Comparison of ENCODE assay signal across 24 cellular contexts in genomic region chr3:50230106-50230832, GRCh38. TPM values are rescaled to one million over a fixed set of nuclear protein-coding genes. Genes with fewer than 3 reads are reported as not detected.
DNase-seq lines count a peak whose midpoint lies in the region; ATAC-seq and TF ChIP-seq lines count a peak whose summit lies in the region.
"Had no signal": no experiment of that assay in that cellular context is flagged by ENCODE, and none has a peak within 500 bp of the region (broad histone marks: within the 10 kb centered on the region; RNA-seq: fewer than 3 reads in every experiment).

No MANE protein-coding gene starts in this region.

- H2AFZ ChIP-seq in SU-DHL-6 (ENCODE audit: low read depth, low read length, severe bottlenecking), result no peak overlapping the region

- ATAC-seq in activated naive CD8-positive, alpha-beta T cell treated with anti-CD3 and anti-CD28 coated beads, Interleukin-2, amount 10 ng/mL, durations not matched to agents 7 days and 5 days (ENCODE audit: low read depth), result no peak
- ATAC-seq in activated naive CD8-positive, alpha-beta T cell treated with anti-CD3 and anti-CD28 coated beads, Interleukin-2, amount 50 U/mL, for 24 hours, result no peak
- ATAC-seq in lower lobe of right lung, result no peak
- ATAC-seq in upper lobe of left lung (ENCODE audit: low FRiP score in 2 of 2), result no peak
- ATAC-seq: activated T-cell treated with anti-CD3 and anti-CD28 coated beads, Interleukin-2, amount 50 U/mL, for 72 hours; CD8-positive, alpha-beta T cell; gastrocnemius medialis; right cardiac atrium had no signal

- peak overlapping the region; percentile 9 for H3K4me2 ChIP-seq in SU-DHL-6 (ENCODE audit: low read depth, low read length, poor library complexity, severe bottlenecking)
- H3K4me2 ChIP-seq: KMS-11 had no signal

- no peak overlapping the region for H3K4me3 ChIP-seq in SU-DHL-6 (ENCODE audit: insufficient read depth, low read length, poor library complexity, severe bottlenecking)
- peak overlapping the region; percentile 21 for H3K4me3 ChIP-seq in lower lobe of right lung
- no peak overlapping the region for H3K4me3 ChIP-seq in upper lobe of left lung
- H3K4me3 ChIP-seq: cardiac muscle cell, gastrocnemius medialis, tibial nerve had no signal

- H3K27ac Mint-ChIP-seq in activated naive CD8-positive, alpha-beta T cell treated with anti-CD3 and anti-CD28 coated beads, Interleukin-2, amount 10 ng/mL, durations not matched to agents 7 days and 5 days, result peak overlapping the region; percentile 20
- H3K27ac Mint-ChIP-seq in activated naive CD8-positive, alpha-beta T cell treated with anti-CD3 and anti-CD28 coated beads, Interleukin-2, amount 50 U/mL, for 24 hours, result no peak overlapping the region
- H3K27ac Mint-ChIP-seq: activated T-cell treated with anti-CD3 and anti-CD28 coated beads, Interleukin-2, amount 50 U/mL, for 72 hours; CD8-positive, alpha-beta T cell had no signal

- POLR2A ChIA-PET in activated naive CD8-positive, alpha-beta T cell treated with anti-CD3 and anti-CD28 coated beads, Interleukin-2, amount 10 ng/mL, durations not matched to agents 7 days and 5 days (lab: Charles Lee), result interaction anchor here (0.6 to 5.9 kb wide), 3 partner anchors 12 to 103 kb away, joined by 3 to 47 read pairs (median 3); no protein-coding TSS in a partner anchor

- no peak for TF ChIP-seq POLR2A in upper lobe of left lung (IDR thresholded peaks at IDR 0.05)

- H3K27me3 ChIP-seq in SU-DHL-6 (ENCODE audit: low read length) (no peaks in the 10 kb centered on the region), lower lobe of right lung (ENCODE audit: low read depth) (no peaks in the 10 kb centered on the region), upper lobe of left lung (no peaks in the 10 kb centered on the region)
- H3K27me3 ChIP-seq: cardiac muscle cell, gastrocnemius medialis, tibial nerve had no signal

- H3K36me3 Mint-ChIP-seq in activated naive CD8-positive, alpha-beta T cell treated with anti-CD3 and anti-CD28 coated beads, Interleukin-2, amount 10 ng/mL, durations not matched to agents 7 days and 5 days, result no peaks in the 10 kb centered on the region
- H3K36me3 Mint-ChIP-seq in activated naive CD8-positive, alpha-beta T cell treated with anti-CD3 and anti-CD28 coated beads, Interleukin-2, amount 50 U/mL, for 24 hours (ENCODE audit: low read depth), result no peaks in the 10 kb centered on the region

- H3K79me2 ChIP-seq in SU-DHL-6 (ENCODE audit: insufficient read depth, low read length), result no peaks in the 10 kb centered on the region

- no peak overlapping the region for H3K27ac ChIP-seq in SU-DHL-6 (ENCODE audit: low read depth, low read length)
- H3K27ac ChIP-seq in lower lobe of right lung, result peak overlapping the region; percentile 58
- H3K27ac ChIP-seq in upper lobe of left lung, result peak overlapping the region; percentile 27 to 71 (median 52)
- H3K27ac ChIP-seq: cardiac muscle cell, gastrocnemius medialis, KMS-11 had no signal

- intact Hi-C loops in lower lobe of right lung (cut with DNase I), result no loop called here

- H3K27me3 Mint-ChIP-seq in activated naive CD8-positive, alpha-beta T cell treated with anti-CD3 and anti-CD28 coated beads, Interleukin-2, amount 10 ng/mL, durations not matched to agents 7 days and 5 days, result no peaks in the 10 kb centered on the region
- no peaks in the 10 kb centered on the region for H3K27me3 Mint-ChIP-seq in activated naive CD8-positive, alpha-beta T cell treated with anti-CD3 and anti-CD28 coated beads, Interleukin-2, amount 50 U/mL, for 24 hours

- TF ChIP-seq CTCF in SU-DHL-6 (IDR thresholded peaks at IDR 0.05; ENCODE audit: insufficient read depth, low read length, poor library complexity, severe bottlenecking), result no peak
- no peak for TF ChIP-seq CTCF in lower lobe of right lung (IDR thresholded peaks at IDR 0.05)
- no peak for TF ChIP-seq CTCF in upper lobe of left lung (IDR thresholded peaks at IDR 0.05)

- no peaks in the 10 kb centered on the region for H4K20me1 ChIP-seq in SU-DHL-6 (ENCODE audit: low read depth, low read length)

- H3K9me3 Mint-ChIP-seq in activated naive CD8-positive, alpha-beta T cell treated with anti-CD3 and anti-CD28 coated beads, Interleukin-2, amount 10 ng/mL, durations not matched to agents 7 days and 5 days, result no peaks in the 10 kb centered on the region
- H3K9me3 Mint-ChIP-seq in activated naive CD8-positive, alpha-beta T cell treated with anti-CD3 and anti-CD28 coated beads, Interleukin-2, amount 50 U/mL, for 24 hours, result no peaks in the 10 kb centered on the region
- H3K9me3 Mint-ChIP-seq: activated T-cell treated with anti-CD3 and anti-CD28 coated beads, Interleukin-2, amount 50 U/mL, for 72 hours; CD8-positive, alpha-beta T cell had no signal

- peak overlapping the region; percentile 16 for H3K9ac ChIP-seq in SU-DHL-6 (ENCODE audit: low read length)
- H3K9ac ChIP-seq: KMS-11 had no signal

- no peaks in the 10 kb centered on the region for H3K9me3 ChIP-seq in SU-DHL-6 (ENCODE audit: insufficient read depth, low read length)
- no peaks in the 10 kb centered on the region for H3K9me3 ChIP-seq in lower lobe of right lung
- no peaks in the 10 kb centered on the region for H3K9me3 ChIP-seq in upper lobe of left lung
- H3K9me3 ChIP-seq: gastrocnemius medialis, tibial nerve had no signal

- no peak for DNase-seq in activated naive CD8-positive, alpha-beta T cell treated with anti-CD3 and anti-CD28 coated beads, Interleukin-2, amount 10 ng/mL, durations not matched to agents 7 days and 5 days
- DNase-seq in activated naive CD8-positive, alpha-beta T cell treated with anti-CD3 and anti-CD28 coated beads, Interleukin-2, amount 50 U/mL, for 24 hours, result no peak
- peak; percentile 55 for DNase-seq in lower lobe of right lung
- DNase-seq in upper lobe of left lung, result no peak
- no peak for DNase-seq in SHP77 (lab: John Stamatoyannopoulos, UW)
- no peak for DNase-seq in SW 1271 (lab: John Stamatoyannopoulos, UW)
- DNase-seq in GM19240 (ENCODE audit: insufficient read length, low spot score), result no peak
- DNase-seq: activated CD4-positive, alpha-beta T cell treated with anti-CD3 and anti-CD28 coated beads, Interleukin-2, amount 50 U/mL, for 48 hours; activated T-cell treated with anti-CD3 and anti-CD28 coated beads, Interleukin-2, amount 50 U/mL, for 72 hours; CD8-positive, alpha-beta T cell; gastrocnemius medialis; mammary epithelial cell; NCI-H1417 treated with DMSO at 0.1 percent for 48 hours; NCI-H2227 treated with DMSO at 0.1 percent for 48 hours; right cardiac atrium; stimulated activated CD4-positive, alpha-beta T cell treated with anti-CD3 and anti-CD28 coated beads, Interleukin-2, amount 100 ng/mL, for 48 hours; stimulated activated CD8-positive, alpha-beta memory T cell treated with anti-CD3 and anti-CD28 coated beads, Interleukin-4, amount 100 ng/mL, for 48 hours had no signal

- peaks cover 41% of the 10 kb centered on the region for H3K4me1 ChIP-seq in lower lobe of right lung
- peaks cover 29 to 44% (median 35%) of the 10 kb centered on the region in 4 donors for H3K4me1 ChIP-seq in upper lobe of left lung

- H3K36me3 ChIP-seq in SU-DHL-6 (ENCODE audit: low read length), result no peaks in the 10 kb centered on the region
- no peaks in the 10 kb centered on the region for H3K36me3 ChIP-seq in lower lobe of right lung
- no peaks in the 10 kb centered on the region for H3K36me3 ChIP-seq in upper lobe of left lung
- H3K36me3 ChIP-seq: cardiac muscle cell, gastrocnemius medialis, tibial nerve had no signal

- H3F3A ChIP-seq in SU-DHL-6 (ENCODE audit: insufficient read depth), result no peaks in the 10 kb centered on the region

- TF ChIP-seq EP300 in upper lobe of left lung (IDR thresholded peaks at IDR 0.05), result no peak

- H3K9me2 ChIP-seq in SU-DHL-6 (replicated peaks; ENCODE audit: insufficient read depth, low read length), result no peaks in the 10 kb centered on the region

- 56 to 85% methylated on average over 6 to 9 of the region's 9 CpGs for WGBS in upper lobe of left lung, 2 donors

- H3K4me1 Mint-ChIP-seq in activated naive CD8-positive, alpha-beta T cell treated with anti-CD3 and anti-CD28 coated beads, Interleukin-2, amount 10 ng/mL, durations not matched to agents 7 days and 5 days, result peaks cover 23% of the 10 kb centered on the region
- peaks cover 37% of the 10 kb centered on the region for H3K4me1 Mint-ChIP-seq in activated naive CD8-positive, alpha-beta T cell treated with anti-CD3 and anti-CD28 coated beads, Interleukin-2, amount 50 U/mL, for 24 hours

- no peak overlapping the region for H3K4me3 Mint-ChIP-seq in activated naive CD8-positive, alpha-beta T cell treated with anti-CD3 and anti-CD28 coated beads, Interleukin-2, amount 10 ng/mL, durations not matched to agents 7 days and 5 days
- no peak overlapping the region for H3K4me3 Mint-ChIP-seq in activated naive CD8-positive, alpha-beta T cell treated with anti-CD3 and anti-CD28 coated beads, Interleukin-2, amount 50 U/mL, for 24 hours
- H3K4me3 Mint-ChIP-seq: CD8-positive, alpha-beta T cell had no signal

RNA-seq across cellular contexts. Expression of gene GNAI2, which starts 5.7 kb away (rescaled TPM):
- total RNA-seq in activated naive CD8-positive, alpha-beta T cell treated with anti-CD3 and anti-CD28 coated beads, Interleukin-2, amount 10 ng/mL, durations not matched to agents 7 days and 5 days, result 100 to 1,000 TPM; 435 to 448 TPM
- total RNA-seq in lower lobe of right lung (372 TPM), upper lobe of left lung (100 to 1,000 TPM; 191 to 440 (median 295) TPM)

RNA-seq across cellular contexts. Expression of gene SLC38A3, which starts 25.2 kb away (rescaled TPM):
- not detected for total RNA-seq in activated naive CD8-positive, alpha-beta T cell treated with anti-CD3 and anti-CD28 coated beads, Interleukin-2, amount 10 ng/mL, durations not matched to agents 7 days and 5 days
- total RNA-seq in lower lobe of right lung, result not detected
- total RNA-seq in upper lobe of left lung, result under 1 TPM in 2 of 6 donors, not detected in 4; 0.15 to 0.17 TPM
- total RNA-seq: A172; activated T-cell treated with anti-CD3 and anti-CD28 coated beads, Interleukin-2, amount 50 U/mL, for 72 hours had no signal

RNA-seq across cellular contexts. Expression of gene SEMA3B, which starts 38.7 kb away (rescaled TPM):
- 1 to 10 TPM in 1 of 2 experiments, under 1 TPM in 1; 0.36 to 1.0 TPM for total RNA-seq in activated naive CD8-positive, alpha-beta T cell treated with anti-CD3 and anti-CD28 coated beads, Interleukin-2, amount 10 ng/mL, durations not matched to agents 7 days and 5 days
- total RNA-seq in lower lobe of right lung (77.6 TPM), upper lobe of left lung (100 to 1,000 TPM in 5 of 6 donors, 10 to 100 TPM in 1; 98.3 to 242 (median 122) TPM)

RNA-seq across cellular contexts. Expression of gene GNAT1, which starts 38.9 kb away (rescaled TPM):
- total RNA-seq in activated naive CD8-positive, alpha-beta T cell treated with anti-CD3 and anti-CD28 coated beads, Interleukin-2, amount 10 ng/mL, durations not matched to agents 7 days and 5 days, result not detected
- total RNA-seq in lower lobe of right lung (not detected), upper lobe of left lung (under 1 TPM in 2 of 6 donors, not detected in 4; 0.10 to 0.40 TPM)
- total RNA-seq: A172; activated T-cell treated with anti-CD3 and anti-CD28 coated beads, Interleukin-2, amount 50 U/mL, for 72 hours; cardiac muscle cell; G401; gastrocnemius medialis; right cardiac atrium; SK-MEL-5; tibial nerve had no signal

RNA-seq across cellular contexts. Expression of gene LSMEM2, which starts 48.6 kb away (rescaled TPM):
- total RNA-seq in activated naive CD8-positive, alpha-beta T cell treated with anti-CD3 and anti-CD28 coated beads, Interleukin-2, amount 10 ng/mL, durations not matched to agents 7 days and 5 days, result not detected
- not detected for total RNA-seq in lower lobe of right lung
- total RNA-seq in upper lobe of left lung, result under 1 TPM in 2 of 6 donors, not detected in 4; 0.14 to 0.59 TPM
- total RNA-seq: A172; CD8-positive, alpha-beta T cell; SK-MEL-5 had no signal

Comparison
In these comparisons a context has a peak if more than half of its experiments do, and no peak if none do; other contexts are left out.
1. RNA of gene SEMA3B, which starts 38.7 kb away (total RNA-seq): 98.3 to 242 TPM in upper lobe of left lung and 77.6 TPM in lower lobe of right lung (single experiment); 0.36 to 1.0 TPM in activated naive CD8-positive, alpha-beta T cell treated with anti-CD3 and anti-CD28 coated beads, Interleukin-2, amount 10 ng/mL, durations not matched to agents 7 days and 5 days; every median in the first group is over 10 times any median in the second.